Comparison of ENCODE assay signal across 9 cellular contexts in genomic region chr19:4539697-4540581, GRCh38. TPM values are rescaled to one million over a fixed set of nuclear protein-coding genes. Genes with fewer than 3 reads are reported as not detected.
DNase-seq lines count a peak whose midpoint lies in the region; ATAC-seq and TF ChIP-seq lines count a peak whose summit lies in the region.
"Had no signal": no experiment of that assay in that cellular context is flagged by ENCODE, and none has a peak within 500 bp of the region (broad histone marks: within the 10 kb centered on the region; RNA-seq: fewer than 3 reads in every experiment).

LRG1 (minus strand) TSS chr19:4540036; CDS start chr19:4540013, 23 bp downstream.

- intact Hi-C loops in sigmoid colon (cut with DNase I) = no loop called here

- H3K4me1 Mint-ChIP-seq in stimulated activated effector memory CD8-positive, alpha-beta T cell treated with anti-CD3 and anti-CD28 coated beads, Interleukin-12 subunit alpha, Interleukin-12 subunit beta, amount 100 ng/mL, for 72 hours = peaks cover 7% of the 10 kb centered on the region

- H3K36me3 ChIP-seq in sigmoid colon = no peaks in the 10 kb centered on the region

- WGBS in sigmoid colon, 2 donors = 40 to 52% methylated on average over 14 of the region's 14 CpGs

- peak within 1 kb of the TSS in 1 of 4 donors; percentile 46 for H3K27ac ChIP-seq in sigmoid colon

- peak in 1 of 4 donors; percentile 45 for TF ChIP-seq EP300 in sigmoid colon (IDR thresholded peaks at IDR 0.05)

- no peak within 1 kb of the TSS for H3K4me3 Mint-ChIP-seq in stimulated activated effector memory CD8-positive, alpha-beta T cell treated with anti-CD3 and anti-CD28 coated beads, Interleukin-12 subunit alpha, Interleukin-12 subunit beta, amount 100 ng/mL, for 72 hours

- DNase-seq in NCI-H2029 treated with DMSO at 0.1 percent for 48 hours (lab: John Stamatoyannopoulos, UW) (peak; percentile 57), erythroblast (lab: John Stamatoyannopoulos, UW) (no peak), pons (ENCODE audit: low spot score) (peak; percentile 35), cerebellum (ENCODE audit: low spot score) (no peak), sigmoid colon (no peak)
- no peak for DNase-seq in stimulated activated effector memory CD8-positive, alpha-beta T cell treated with anti-CD3 and anti-CD28 coated beads, Interleukin-12 subunit alpha, Interleukin-12 subunit beta, amount 100 ng/mL, for 72 hours (ENCODE audit: low spot score in 2 of 2)
- DNase-seq: NCI-H1417 had no signal

- H3K9me3 Mint-ChIP-seq in stimulated activated effector memory CD8-positive, alpha-beta T cell treated with anti-CD3 and anti-CD28 coated beads, Interleukin-12 subunit alpha, Interleukin-12 subunit beta, amount 100 ng/mL, for 72 hours = no peaks in the 10 kb centered on the region

- TF ChIP-seq CTCF in sigmoid colon (IDR thresholded peaks at IDR 0.05) = no peak

- peaks cover 0 to 9% (median 7%) of the 10 kb centered on the region in 4 donors for H3K4me1 ChIP-seq in sigmoid colon

- peaks cover 0 to 11% (median 4%) of the 10 kb centered on the region in 3 donors for H3K27me3 ChIP-seq in sigmoid colon

- in situ Hi-C loops in GM18951 (cut with MboI; ENCODE audit: low sequenced_read_pairs, unreplicated experiment) = no loop called here

- no peak for ATAC-seq in stimulated activated effector memory CD8-positive, alpha-beta T cell treated with anti-CD3 and anti-CD28 coated beads, Interleukin-12 subunit alpha, Interleukin-12 subunit beta, amount 100 ng/mL, for 72 hours
- ATAC-seq in HG03095 (IDR thresholded peaks at IDR 0.05; ENCODE audit: unreplicated experiment) = no peak

- no peak within 1 kb of the TSS for H3K4me3 ChIP-seq in sigmoid colon

- TF ChIP-seq POLR2A in GM18951 (IDR thresholded peaks at IDR 0.05; ENCODE audit: extremely low read depth, insufficient read depth, insufficient read length) (peak; percentile 31), erythroblast (IDR thresholded peaks at IDR 0.05; ENCODE audit: low read length) (peak; percentile 33), sigmoid colon (IDR thresholded peaks at IDR 0.05) (peak in 1 of 2 donors; percentile 40)

- no peak within 1 kb of the TSS for H3K27ac Mint-ChIP-seq in stimulated activated effector memory CD8-positive, alpha-beta T cell treated with anti-CD3 and anti-CD28 coated beads, Interleukin-12 subunit alpha, Interleukin-12 subunit beta, amount 100 ng/mL, for 72 hours

- H3K36me3 Mint-ChIP-seq in stimulated activated effector memory CD8-positive, alpha-beta T cell treated with anti-CD3 and anti-CD28 coated beads, Interleukin-12 subunit alpha, Interleukin-12 subunit beta, amount 100 ng/mL, for 72 hours = no peaks in the 10 kb centered on the region

- peaks cover 0 to 6% (median 2%) of the 10 kb centered on the region in 4 donors for H3K9me3 ChIP-seq in sigmoid colon

RNA-seq across cellular contexts. Expression of gene LRG1, which starts in this region (rescaled TPM):
- total RNA-seq in cerebellum (1.2 TPM), sigmoid colon (1 to 10 TPM in 1 of 4 donors, under 1 TPM in 2, not detected in 1; 0.36 to 2.3 (median 0.49) TPM)
- polyA plus RNA-seq in sigmoid colon = 10 to 100 TPM in 1 of 3 donors, 1 to 10 TPM in 2; 2.4 to 21.0 (median 3.7) TPM

Comparison
In these comparisons a context has a peak if more than half of its experiments do, and no peak if none do; other contexts are left out.
1. DNase-seq: peak in NCI-H2029 treated with DMSO at 0.1 percent for 48 hours (single experiment) and pons (single experiment); none in erythroblast (0 of 2), stimulated activated effector memory CD8-positive, alpha-beta T cell treated with anti-CD3 and anti-CD28 coated beads, Interleukin-12 subunit alpha, Interleukin-12 subunit beta, amount 100 ng/mL, for 72 hours (0 of 2), cerebellum (single experiment) and sigmoid colon (single experiment).